Comparison of ENCODE assay signal across 8 cellular contexts in genomic region chr12:124565656-124566180, GRCh38. TPM values are rescaled to one million over a fixed set of nuclear protein-coding genes. Genes with fewer than 3 reads are reported as not detected.
A peak's percentile ranks its signal among the peaks of the same experiment; 100 is the strongest.
DNase-seq lines count a peak whose midpoint lies in the region; ATAC-seq and TF ChIP-seq lines count a peak whose summit lies in the region.

No MANE protein-coding gene starts in this region.

- no peaks in the 10 kb centered on the region for H3K9me3 Mint-ChIP-seq in naive thymus-derived CD4-positive, alpha-beta T cell

- H3K36me3 ChIP-seq in colonic mucosa: no peaks in the 10 kb centered on the region
- H3K36me3 ChIP-seq in naive thymus-derived CD4-positive, alpha-beta T cell (ENCODE audit: control insufficient read depth in 2 of 3, insufficient read depth in 3 of 3, low read length in 3 of 3): peaks cover 0 to 7% (median 0%) of the 10 kb centered on the region in 3 experiments

- DNase-seq in AG04450 (ENCODE audit: low read depth, low spot score) (no peak), colonic mucosa (no peak), SKM-1 treated with dmso at 0.1 percent for 144 hours (lab: John Stamatoyannopoulos, UW; ENCODE audit: unreplicated experiment) (no peak), NCI-H1105 treated with DMSO at 0.1 percent for 48 hours (lab: John Stamatoyannopoulos, UW) (no peak), NCI-H82 (lab: John Stamatoyannopoulos, UW) (no peak)
- DNase-seq in Jurkat, Clone E6-1 (ENCODE audit: low read depth, low spot score): no peak
- DNase-seq in naive thymus-derived CD4-positive, alpha-beta T cell: no peak

- peak overlapping the region; percentile 93 to 96 for H3K9ac ChIP-seq in colonic mucosa (ENCODE audit: low read depth in 2 of 2, low read length in 2 of 2)

- TF ChIP-seq CTCF in AG04450 (IDR thresholded peaks at IDR 0.05; ENCODE audit: low read depth, low read length): no peak
- TF ChIP-seq CTCF in colonic mucosa (IDR thresholded peaks at IDR 0.05): no peak

- H3K27ac ChIP-seq in AG04450 (ENCODE audit: low read depth, low read length) (no peak overlapping the region), colonic mucosa (peak overlapping the region; percentile 99)
- H3K27ac ChIP-seq in naive thymus-derived CD4-positive, alpha-beta T cell (ENCODE audit: low read depth, low read length): peak overlapping the region; percentile 85

- POLR2A ChIA-PET in AG04450 (lab: Yijun Ruan, JAX): interaction anchor here (0.7 to 1.7 kb wide), 4 partner anchors 15 to 71 kb away, joined by 3 to 4 read pairs (median 4); no protein-coding TSS in a partner anchor
- POLR2A ChIA-PET in naive thymus-derived CD4-positive, alpha-beta T cell (lab: Charles Lee): interaction anchor here (1.5 kb wide), 1 partner anchor 45 kb away, joined by 4 read pairs; no protein-coding TSS in a partner anchor

- no peaks in the 10 kb centered on the region; the same call in 1 of the 2 replicates for H3K9me3 ChIP-seq in AG04450 (ENCODE audit: control insufficient read depth, insufficient read depth, low read length)
- H3K9me3 ChIP-seq in colonic mucosa: no peaks in the 10 kb centered on the region
- no peaks in the 10 kb centered on the region for H3K9me3 ChIP-seq in naive thymus-derived CD4-positive, alpha-beta T cell (ENCODE audit: control insufficient read depth in 2 of 3, low read length in 3 of 3)

- H3K27me3 Mint-ChIP-seq in naive thymus-derived CD4-positive, alpha-beta T cell: no peaks in the 10 kb centered on the region

- H3K27me3 ChIP-seq in AG04450 (ENCODE audit: control insufficient read depth, insufficient read depth, low read length) (no peaks in the 10 kb centered on the region), colonic mucosa (no peaks in the 10 kb centered on the region)
- H3K27me3 ChIP-seq in naive thymus-derived CD4-positive, alpha-beta T cell (ENCODE audit: control insufficient read depth in 2 of 2, insufficient read depth in 2 of 2, low read length in 2 of 2): no peaks in the 10 kb centered on the region

- peaks cover 13 to 63% (median 40%) of the 10 kb centered on the region in 7 donors for H3K4me1 Mint-ChIP-seq in naive thymus-derived CD4-positive, alpha-beta T cell

- peak overlapping the region; percentile 88 for H3K4me3 ChIP-seq in AG04450 (ENCODE audit: low read depth, low read length)
- H3K4me3 ChIP-seq in Jurkat, Clone E6-1 (ENCODE audit: low read length): peak overlapping the region; percentile 80
- H3K4me3 ChIP-seq in colonic mucosa: peak overlapping the region; percentile 99
- H3K4me3 ChIP-seq in naive thymus-derived CD4-positive, alpha-beta T cell (ENCODE audit: low read length): peak overlapping the region; percentile 86

- intact Hi-C loops in colonic mucosa (cut with DNase I): loop anchor here (5.0 kb wide), 1 partner anchor 187 kb away; no protein-coding TSS in a partner anchor
- intact Hi-C loops in naive thymus-derived CD4-positive, alpha-beta T cell (cut with micrococcal nuclease): loop anchor here (1.0 to 5.0 kb wide), 18 partner anchors 23 to 1598 kb away; partner anchors contain the start of genes ABCB9 (in 1 of the 2), ATP6V0A2 (in 1 of the 2), BRI3BP (in 1 of the 2) and DHX37 (in 1 of the 2)

- CTCF ChIA-PET in AG04450 (lab: Charles Lee): interaction anchor here (0.6 to 1.2 kb wide), 2 partner anchors 25 to 185 kb away, joined by 4 read pairs; no protein-coding TSS in a partner anchor
- CTCF ChIA-PET in naive thymus-derived CD4-positive, alpha-beta T cell (lab: Charles Lee): no interaction called here

- peak overlapping the region; percentile 84 to 96 (median 94) for H3K4me3 Mint-ChIP-seq in naive thymus-derived CD4-positive, alpha-beta T cell

- peak overlapping the region; percentile 16 to 95 (median 82) for H3K27ac Mint-ChIP-seq in naive thymus-derived CD4-positive, alpha-beta T cell

- ATAC-seq in naive thymus-derived CD4-positive, alpha-beta T cell: no peak
- ATAC-seq in HG02938 (IDR thresholded peaks at IDR 0.05; ENCODE audit: unreplicated experiment): no peak

- H3K36me3 Mint-ChIP-seq in naive thymus-derived CD4-positive, alpha-beta T cell: no peaks in the 10 kb centered on the region

- peaks cover 5% of the 10 kb centered on the region for H3K4me1 ChIP-seq in colonic mucosa
- H3K4me1 ChIP-seq in naive thymus-derived CD4-positive, alpha-beta T cell (ENCODE audit: control insufficient read depth in 2 of 2, insufficient read depth in 2 of 2, low read length in 2 of 2): peaks cover 6 to 15% of the 10 kb centered on the region in 2 donors

RNA-seq across cellular contexts. Expression of gene NCOR2, which starts 1.7 kb away (rescaled TPM):
- 3.3 and 8.0 TPM in 2 replicates for polyA plus RNA-seq in AG04450 (2011; rRNA removed)
- 15.4 and 16.5 TPM in 2 replicates for polyA minus RNA-seq in AG04450 (2011; rRNA and poly(A)+ RNA removed)
- polyA plus RNA-seq in Jurkat, Clone E6-1 (2012; ENCODE audit: insufficient read depth, insufficient read length): 50.1 TPM
- total RNA-seq in colonic mucosa: 100 to 1,000 TPM; 137 to 148 TPM
- 100 to 1,000 TPM; 101 to 194 (median 112) TPM for total RNA-seq in naive thymus-derived CD4-positive, alpha-beta T cell
- polyA plus RNA-seq in naive thymus-derived CD4-positive, alpha-beta T cell: 10 to 100 TPM in 1 of 2 donors, 1 to 10 TPM in 1; 5.3 to 17.3 TPM
